20 cellular contexts compared by ENCODE assay signal in genomic region chr4:151486166-151486565, GRCh38.
DNase-seq lines count a peak whose midpoint lies in the region; TF ChIP-seq lines count a peak whose summit lies in the region.
"Had no signal": no experiment of that assay in that cellular context is flagged by ENCODE, and none has a peak within 500 bp of the region (broad histone marks: within the 10 kb centered on the region; RNA-seq: fewer than 3 reads in every experiment).

No MANE protein-coding gene starts in this region.

- no peaks in the 10 kb centered on the region for H3K36me3 Mint-ChIP-seq in activated naive CD4-positive, alpha-beta T cell treated with anti-CD3 and anti-CD28 coated beads, Interleukin-2, amount 10 ng/mL, durations not matched to agents 7 days and 5 days

- H3K27me3 Mint-ChIP-seq in activated naive CD4-positive, alpha-beta T cell treated with anti-CD3 and anti-CD28 coated beads, Interleukin-2, amount 10 ng/mL, durations not matched to agents 7 days and 5 days: no peaks in the 10 kb centered on the region

- H3K4me1 Mint-ChIP-seq in activated naive CD4-positive, alpha-beta T cell treated with anti-CD3 and anti-CD28 coated beads, Interleukin-2, amount 10 ng/mL, durations not matched to agents 7 days and 5 days: no peaks in the 10 kb centered on the region

- CTCF ChIA-PET in activated naive CD4-positive, alpha-beta T cell treated with anti-CD3 and anti-CD28 coated beads, Interleukin-2, amount 10 ng/mL, durations not matched to agents 7 days and 5 days (lab: Charles Lee): no interaction called here

- H3K4me3 ChIP-seq in fibroblast of mammary gland (ENCODE audit: control insufficient read depth, low read depth, low read length) (no peak overlapping the region), retinal pigment epithelial cell (ENCODE audit: low read length) (no peak overlapping the region)
- H3K4me3 ChIP-seq: BLaER1 treated with 17β-estradiol and CSF1 and Interleukin-3, amounts not matched to agents 10 nM and 100 nM; body of pancreas; gastroesophageal sphincter; stomach; vagina had no signal

- H3K4me3 Mint-ChIP-seq in activated naive CD4-positive, alpha-beta T cell treated with anti-CD3 and anti-CD28 coated beads, Interleukin-2, amount 10 ng/mL, durations not matched to agents 7 days and 5 days: no peak overlapping the region

- H3K9me3 Mint-ChIP-seq in activated naive CD4-positive, alpha-beta T cell treated with anti-CD3 and anti-CD28 coated beads, Interleukin-2, amount 10 ng/mL, durations not matched to agents 7 days and 5 days: peaks cover 1% of the 10 kb centered on the region
- H3K9me3 Mint-ChIP-seq: activated T-helper 2 cell treated with anti-CD3 and anti-CD28 coated beads, Interferon-gamma antibody, Interleukin-2, Interleukin-4, amounts not matched to agents 10 μg/mL and 5 μg/mL and 100 μg/mL, durations not matched to agents 14 hours and 24 hours and 36 hours had no signal

- TF ChIP-seq CTCF in fibroblast of mammary gland (conservative IDR thresholded peaks at IDR 0.05; ENCODE audit: control insufficient read depth, insufficient read depth, low read depth, low read length) (no peak), retinal pigment epithelial cell (conservative IDR thresholded peaks at IDR 0.05; ENCODE audit: low read depth, low read length) (no peak)

- H3K27ac Mint-ChIP-seq in activated naive CD4-positive, alpha-beta T cell treated with anti-CD3 and anti-CD28 coated beads, Interleukin-2, amount 10 ng/mL, durations not matched to agents 7 days and 5 days: no peak overlapping the region
- H3K27ac Mint-ChIP-seq: activated T-helper 2 cell treated with anti-CD3 and anti-CD28 coated beads, Interferon-gamma antibody, Interleukin-2, Interleukin-4, amounts not matched to agents 10 μg/mL and 5 μg/mL and 100 μg/mL, durations not matched to agents 14 hours and 24 hours and 36 hours had no signal

- DNase-seq in GM04503 (ENCODE audit: low read depth) (peak; percentile 45), RPMI7951 (ENCODE audit: low read depth) (peak; percentile 33), fibroblast of mammary gland (ENCODE audit: low read depth) (peak; percentile 8), retinal pigment epithelial cell (ENCODE audit: low read depth) (peak; percentile 83), DMS79 treated with DMSO at 0.1 percent for 48 hours (lab: John Stamatoyannopoulos, UW) (no peak), islet precursor cell (no peak)
- no peak for DNase-seq in activated naive CD4-positive, alpha-beta T cell treated with anti-CD3 and anti-CD28 coated beads, Interleukin-2, amount 10 ng/mL, durations not matched to agents 7 days and 5 days
- DNase-seq in activated CD4-positive, alpha-beta T cell treated with anti-CD3 and anti-CD28 coated beads, Interleukin-2, amount 50 U/mL, for 4 hours: no peak
- DNase-seq: DND-41; effector CD4-positive, alpha-beta T cell; NCI-H2029; NCI-H526; PC-3; stimulated activated CD4-positive, alpha-beta T cell treated with anti-CD3 and anti-CD28 coated beads, Interleukin-12 subunit alpha, Interleukin-12 subunit beta, amount 100 ng/mL, for 4 hours; stomach had no signal

Comparison
In these comparisons a context has a peak if more than half of its experiments do, and no peak if none do; other contexts are left out.
1. DNase-seq: peak in GM04503 (single experiment), RPMI7951 (single experiment), fibroblast of mammary gland (single experiment) and retinal pigment epithelial cell (single experiment); none in DMS79 treated with DMSO at 0.1 percent for 48 hours (single experiment), islet precursor cell (single experiment), activated naive CD4-positive, alpha-beta T cell treated with anti-CD3 and anti-CD28 coated beads, Interleukin-2, amount 10 ng/mL, durations not matched to agents 7 days and 5 days (single experiment) and activated CD4-positive, alpha-beta T cell treated with anti-CD3 and anti-CD28 coated beads, Interleukin-2, amount 50 U/mL, for 4 hours (0 of 2).